ENCODE assay signal across 11 cellular contexts in genomic region chr5:171596391-171596878, GRCh38.
A peak's percentile ranks its signal among the peaks of the same experiment; 100 is the strongest.
DNase-seq lines count a peak whose midpoint lies in the region; ATAC-seq, FAIRE-seq and TF ChIP-seq lines count a peak whose summit lies in the region.
"Had no signal": no experiment of that assay in that cellular context is flagged by ENCODE, and none has a peak within 500 bp of the region (broad histone marks: within the 10 kb centered on the region; RNA-seq: fewer than 3 reads in every experiment).

No MANE protein-coding gene starts in this region.

- no peak for FAIRE-seq in A549 (lab: Jason Lieb, UNC)
- FAIRE-seq in frontal cortex (lab: Jason Lieb, UNC): no peak

- H3K27ac ChIP-seq in A549 (peak overlapping the region in 1 of 2 experiments; percentile 44; a peak in 1 of 6 replicates), PC-9 (peak overlapping the region; percentile 52), mesendoderm (ENCODE audit: low read depth, low read length) (no peak overlapping the region)

- H3K79me1 ChIP-seq in mesendoderm (ENCODE audit: low read length): no peaks in the 10 kb centered on the region

- H3K4me2 ChIP-seq in A549 (0 out of 3 replicates have a peak overlapping the region, but pooled peaks have one; percentile 25), PC-9 (peak overlapping the region; percentile 48), mesendoderm (ENCODE audit: low read length) (no peak overlapping the region)

- no peak overlapping the region for H2AK5ac ChIP-seq in mesendoderm (ENCODE audit: low read length)

- peaks cover 3% of the 10 kb centered on the region; the same call in 1 of the 2 replicates for H3K27me3 ChIP-seq in PC-9 (ENCODE audit: insufficient read depth, low read depth)
- H3K27me3 ChIP-seq in mesendoderm (ENCODE audit: insufficient read depth, low read length, poor library complexity): no peaks in the 10 kb centered on the region

- no TSS peak for BruUV-seq in PC-9 (replicated peaks; lab: Mats Ljungman, UMichigan)

- H3K4me3 ChIP-seq in A549: no peak overlapping the region
- no peak overlapping the region for H3K4me3 ChIP-seq in PC-9
- no peak overlapping the region for H3K4me3 ChIP-seq in fibroblast of mammary gland (ENCODE audit: control insufficient read depth, low read depth, low read length)
- no peak overlapping the region for H3K4me3 ChIP-seq in mesendoderm (ENCODE audit: low read length)

- intact Hi-C loops in PC-9 (cut with micrococcal nuclease; ENCODE audit: unreplicated experiment): loop anchor here (1.0 to 5.0 kb wide), 2 partner anchors 76 to 99 kb away; no protein-coding TSS in a partner anchor

- TF ChIP-seq CTCF in A549 (IDR thresholded peaks at IDR 0.05) (no peak), PC-9 (conservative IDR thresholded peaks at IDR 0.05) (no peak), fibroblast of mammary gland (conservative IDR thresholded peaks at IDR 0.05; ENCODE audit: control insufficient read depth, insufficient read depth, low read depth, low read length) (no peak)

- POLR2A ChIA-PET in A549 (lab: Yijun Ruan, JAX) (no interaction called here), PC-9 (lab: Charles Lee; ENCODE audit: unreplicated experiment) (interaction anchor here (0.5 kb wide), 1 partner anchor 152 kb away, joined by 3 read pairs; no protein-coding TSS in a partner anchor)

- ATAC-seq in A549: peak in 1 of 2 experiments; percentile 49; a peak in 3 of 6 replicates

- no peak overlapping the region for H2BK5ac ChIP-seq in mesendoderm (ENCODE audit: low read length)

- no peak overlapping the region for H2AFZ ChIP-seq in PC-9

- no peak overlapping the region for H2BK120ac ChIP-seq in mesendoderm (ENCODE audit: low read depth, low read length)

- no peak overlapping the region for H4K5ac ChIP-seq in mesendoderm (ENCODE audit: low read length)

- H3K18ac ChIP-seq in mesendoderm (ENCODE audit: low read length): no peak overlapping the region

- no peak overlapping the region for H3K9ac ChIP-seq in mesendoderm (ENCODE audit: low read length)

- TF ChIP-seq EP300 in A549 (IDR thresholded peaks at IDR 0.05): no peak

- H2BK15ac ChIP-seq in mesendoderm (replicated peaks; ENCODE audit: low read depth): no peak overlapping the region

- no peak for TF ChIP-seq RAD21 in A549 (conservative IDR thresholded peaks at IDR 0.05 in 1 of 2, IDR thresholded peaks at IDR 0.05 in 1 of 2)

- DNase-seq in A549 (ENCODE audit: low read depth in 1 of 2, low spot score in 1 of 2): no peak
- DNase-seq in PC-9: peak; percentile 87 to 89
- peak; percentile 74 for DNase-seq in fibroblast of mammary gland (ENCODE audit: low read depth)
- peak; percentile 91 for DNase-seq in mesendoderm
- DNase-seq in NCI-H2029 treated with DMSO at 0.1 percent for 48 hours (lab: John Stamatoyannopoulos, UW): no peak
- no peak for DNase-seq in COLO829 (ENCODE audit: low spot score)
- DNase-seq in frontal cortex (ENCODE audit: low spot score in 2 of 2): no peak
- DNase-seq in NCI-H2171 (lab: John Stamatoyannopoulos, UW): no peak
- DNase-seq: NCI-H1694; SIG-M5; stimulated activated CD4-positive, alpha-beta T cell treated with anti-CD3 and anti-CD28 coated beads, Interleukin-2, amount 100 ng/mL, for 24 hours had no signal

- CTCF ChIA-PET in A549 (lab: Yijun Ruan, JAX) (interaction anchor here (1.1 kb wide), 1 partner anchor 34 kb away, joined by 3 read pairs; no protein-coding TSS in a partner anchor), PC-9 (lab: Charles Lee) (interaction anchor here (0.5 to 0.7 kb wide), 5 partner anchors 11 to 600 kb away, joined by 3 to 6 read pairs (median 4); no protein-coding TSS in a partner anchor)

- H3F3A ChIP-seq in PC-9 (ENCODE audit: insufficient read depth, low read depth): peaks cover 17% of the 10 kb centered on the region; the same call in 1 of the 2 replicates

- H3K79me2 ChIP-seq in PC-9 (ENCODE audit: low read depth): no peaks in the 10 kb centered on the region
- H3K79me2 ChIP-seq in mesendoderm (ENCODE audit: control insufficient read depth, insufficient read depth, low read length): no peaks in the 10 kb centered on the region

- H3K23ac ChIP-seq in mesendoderm (ENCODE audit: low read length): no peak overlapping the region

- H3K4me1 ChIP-seq in A549 (peaks cover 11% of the 10 kb centered on the region), PC-9 (replicated peaks; ENCODE audit: insufficient read depth) (peaks cover 19% of the 10 kb centered on the region), mesendoderm (ENCODE audit: control insufficient read depth, low read depth, low read length) (no peaks in the 10 kb centered on the region)

- H3K56ac ChIP-seq in mesendoderm (ENCODE audit: low read length): peak overlapping the region; percentile 2

- no peak overlapping the region for H3K4ac ChIP-seq in mesendoderm (ENCODE audit: low read depth, low read length)

- no peak for TF ChIP-seq POLR2A in A549 (IDR thresholded peaks at IDR 0.05; ENCODE audit: low read length)

- no peaks in the 10 kb centered on the region for H4K20me1 ChIP-seq in PC-9 (ENCODE audit: insufficient read depth)

- H3K9me2 ChIP-seq in PC-9 (ENCODE audit: insufficient read depth): no peaks in the 10 kb centered on the region

- no peaks in the 10 kb centered on the region for H3K36me3 ChIP-seq in PC-9 (ENCODE audit: low read depth)
- H3K36me3 ChIP-seq in mesendoderm (ENCODE audit: control insufficient read depth, insufficient read depth, low read length): no peaks in the 10 kb centered on the region

- H3K9me3 ChIP-seq in A549 (no peaks in the 10 kb centered on the region), PC-9 (ENCODE audit: insufficient read depth, low read depth) (no peaks in the 10 kb centered on the region)

- WGBS in A549 (ENCODE audit: missing lambda C conversion rate): 70% methylated on average over 15 of the region's 22 CpGs
- WGBS in mesendoderm (ENCODE audit: extremely low coverage, insufficient coverage, low lambda C conversion rate): no CpG with 5 or more reads among the region's 22 CpGs

- H4K8ac ChIP-seq in mesendoderm (ENCODE audit: low read depth, low read length): no peak overlapping the region

TF ChIP-seq in A549, 52 proteins besides CTCF, POLR2A, EP300 and RAD21:
- TF ChIP-seq PBX3 (IDR thresholded peaks at IDR 0.05) (no peak), FOSB (CRISPR knock-in tag; IDR thresholded peaks at IDR 0.05) (no peak), JUN (IDR thresholded peaks at IDR 0.05) (no peak), RARB (CRISPR knock-in tag; IDR thresholded peaks at IDR 0.05) (no peak), ZFP36 (IDR thresholded peaks at IDR 0.05; ENCODE audit: borderline replicate concordance, partially characterized antibody) (no peak), HDAC2 (IDR thresholded peaks at IDR 0.05) (no peak)

Comparison
In these comparisons a context has a peak if more than half of its experiments do, and no peak if none do; other contexts are left out.
1. DNase-seq: peak in PC-9 (2 of 2), fibroblast of mammary gland (single experiment) and mesendoderm (single experiment); none in A549 (0 of 2), NCI-H2029 treated with DMSO at 0.1 percent for 48 hours (single experiment), COLO829 (single experiment), frontal cortex (0 of 2) and NCI-H2171 (single experiment).